Comparison of ENCODE assay signal across 8 cellular contexts in genomic region chr9:35102465-35102768, GRCh38. TPM values are rescaled to one million over a fixed set of nuclear protein-coding genes. Genes with fewer than 3 reads are reported as not detected.
A peak's percentile ranks its signal among the peaks of the same experiment; 100 is the strongest.
DNase-seq lines count a peak whose midpoint lies in the region; ATAC-seq, FAIRE-seq and TF ChIP-seq lines count a peak whose summit lies in the region.

No MANE protein-coding gene starts in this region.

- H3K36me3 Mint-ChIP-seq in IgD-negative memory B cell: peaks cover 3% of the 10 kb centered on the region

- no peak for FAIRE-seq in D721Med (lab: Jason Lieb, UNC)

- H3K4me3 ChIP-seq in GM12875 (ENCODE audit: low read depth, low read length): peak overlapping the region; percentile 87
- peak overlapping the region; percentile 70 for H3K4me3 ChIP-seq in choroid plexus epithelial cell (ENCODE audit: low read depth, low read length)
- H3K4me3 ChIP-seq in mucosa of descending colon: peak overlapping the region; percentile 50

- H3K36me3 ChIP-seq in mucosa of descending colon (ENCODE audit: low read depth): no peaks in the 10 kb centered on the region

- intact Hi-C loops in mucosa of descending colon (cut with DNase I, micrococcal nuclease): no loop called here

- peaks cover 6 to 18% (median 13%) of the 10 kb centered on the region in 3 donors for H3K4me1 Mint-ChIP-seq in IgD-negative memory B cell

- no peaks in the 10 kb centered on the region for H3K9me3 Mint-ChIP-seq in IgD-negative memory B cell

- ATAC-seq in mucosa of descending colon (peak; percentile 47), HG03521 (IDR thresholded peaks at IDR 0.05; ENCODE audit: unreplicated experiment) (no peak), HG03045 (IDR thresholded peaks at IDR 0.05; ENCODE audit: unreplicated experiment) (no peak)

- DNase-seq in choroid plexus epithelial cell (ENCODE audit: low read depth) (peak; percentile 34), mucosa of descending colon (peak in 1 of 3 donors; percentile 69), D721Med (ENCODE audit: insufficient read length, low spot score) (no peak)
- no peak for DNase-seq in activated CD4-positive, alpha-beta T cell treated with anti-CD3 and anti-CD28 coated beads, Interleukin-2, amount 50 U/mL, for 1 hour

- TF ChIP-seq CTCF in GM12875 (IDR thresholded peaks at IDR 0.05; ENCODE audit: borderline replicate concordance, insufficient read depth, low read depth, low read length): no peak
- no peak for TF ChIP-seq CTCF in choroid plexus epithelial cell (conservative IDR thresholded peaks at IDR 0.05; ENCODE audit: low read depth, low read length)
- no peak for TF ChIP-seq CTCF in mucosa of descending colon (IDR thresholded peaks at IDR 0.05)
- TF ChIP-seq CTCF in D721Med (IDR thresholded peaks at IDR 0.05; ENCODE audit: insufficient read depth, missing control alignments): no peak

- no peaks in the 10 kb centered on the region for H3K27me3 Mint-ChIP-seq in IgD-negative memory B cell

- peaks cover 10% of the 10 kb centered on the region for H3K4me1 ChIP-seq in mucosa of descending colon (ENCODE audit: low read depth)

- no peaks in the 10 kb centered on the region for H3K9me3 ChIP-seq in mucosa of descending colon

- H3K4me3 Mint-ChIP-seq in IgD-negative memory B cell: peak overlapping the region; percentile 86 to 97 (median 93)

- peak overlapping the region; percentile 79 to 99 (median 98) for H3K27ac Mint-ChIP-seq in IgD-negative memory B cell

RNA-seq across cellular contexts. Expression of gene STOML2, which starts 0.5 kb away (rescaled TPM):
- polyA plus RNA-seq in IgD-negative memory B cell: 89.9 TPM
- total RNA-seq in mucosa of descending colon: 100 to 1,000 TPM in 2 of 3 donors, 10 to 100 TPM in 1; 96.3 to 109 (median 100) TPM

RNA-seq across cellular contexts. Expression of gene PIGO, which starts 6.0 kb away (rescaled TPM):
- polyA plus RNA-seq in IgD-negative memory B cell: 23.9 TPM
- total RNA-seq in mucosa of descending colon: 10 to 100 TPM; 22.3 to 35.8 (median 32.9) TPM

RNA-seq across cellular contexts. Expression of gene ATOSB, which starts 13.2 kb away (rescaled TPM):
- polyA plus RNA-seq in IgD-negative memory B cell: 3.5 TPM
- total RNA-seq in mucosa of descending colon: 10 to 100 TPM; 32.3 to 35.0 (median 32.9) TPM

RNA-seq across cellular contexts. Expression of gene FANCG, which starts 22.7 kb away (rescaled TPM):
- polyA plus RNA-seq in IgD-negative memory B cell: 15.9 TPM
- 10 to 100 TPM; 19.0 to 22.7 (median 20.7) TPM for total RNA-seq in mucosa of descending colon

RNA-seq across cellular contexts. Expression of gene VCP, which starts 30.0 kb away (rescaled TPM):
- 200 TPM for polyA plus RNA-seq in IgD-negative memory B cell
- total RNA-seq in mucosa of descending colon: 100 to 1,000 TPM; 150 to 193 (median 174) TPM
